ENCODE assay signal across 23 cellular contexts in the genomic region with DNA sequence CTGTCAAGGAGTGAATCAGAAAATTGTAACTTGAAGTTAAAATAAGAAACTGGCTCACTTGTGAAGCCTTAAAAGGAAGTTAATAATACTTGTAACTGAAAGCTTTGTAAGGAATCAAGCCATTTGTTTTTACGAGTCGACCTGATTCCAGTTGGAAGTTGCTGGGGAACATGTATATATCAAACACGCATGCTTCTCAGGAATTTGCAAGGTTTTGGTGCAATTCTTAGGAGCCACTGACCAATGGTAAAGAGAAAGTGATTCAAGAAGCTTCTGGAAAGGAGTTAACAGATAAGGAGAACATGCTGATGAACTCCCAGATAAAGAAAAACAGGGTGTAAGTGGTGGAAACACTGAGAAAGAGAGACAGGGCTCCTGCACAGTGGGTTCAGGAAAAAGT. TPM values are rescaled to one million over a fixed set of nuclear protein-coding genes. Genes with fewer than 3 reads are reported as not detected.
A peak's percentile ranks its signal among the peaks of the same experiment; 100 is the strongest.
DNase-seq lines count a peak whose midpoint lies in the region; FAIRE-seq and TF ChIP-seq lines count a peak whose summit lies in the region.
"Had no signal": no experiment of that assay in that cellular context is flagged by ENCODE, and none has a peak within 500 bp of the region (broad histone marks: within the 10 kb centered on the region; RNA-seq: fewer than 3 reads in every experiment).

No MANE protein-coding gene starts in this region.

- H3K9me3 ChIP-seq in OCI-LY3 (ENCODE audit: insufficient read depth, low read length), result no peaks in the 10 kb centered on the region
- H3K9me3 ChIP-seq in esophagus muscularis mucosa, result no peaks in the 10 kb centered on the region
- no peaks in the 10 kb centered on the region for H3K9me3 ChIP-seq in uterus
- H3K9me3 ChIP-seq: vagina had no signal

- intact Hi-C loops in esophagus muscularis mucosa (cut with DNase I), result no loop called here
- intact Hi-C loops in uterus (cut with DNase I; ENCODE audit: low total_unique reads), result no loop called here

- H3K4me2 ChIP-seq in OCI-LY3 (ENCODE audit: low read length), result peak overlapping the region; percentile 95
- H3K4me2 ChIP-seq: KMS-11 had no signal

- H3K4me1 ChIP-seq in OCI-LY3 (ENCODE audit: low read length), result peaks cover 27% of the 10 kb centered on the region
- H3K4me1 ChIP-seq in esophagus muscularis mucosa, result peaks cover 0 to 27% (median 23%) of the 10 kb centered on the region in 4 donors
- H3K4me1 ChIP-seq in uterus, result peaks cover 0 to 4% of the 10 kb centered on the region in 2 donors

- no peaks in the 10 kb centered on the region for H3K27me3 Mint-ChIP-seq in mesothelial cell of epicardium (ENCODE audit: low read depth)
- H3K27me3 Mint-ChIP-seq: activated T-cell treated with anti-CD3 and anti-CD28 coated beads, Interleukin-2, amount 50 U/mL, for 24 hours; CD4-positive, alpha-beta memory T cell; naive thymus-derived CD4-positive, alpha-beta T cell had no signal

- 38% methylated on average over 3 of the region's 3 CpGs for WGBS in esophagus muscularis mucosa

- peaks cover 8% of the 10 kb centered on the region for H3K4me1 Mint-ChIP-seq in mesothelial cell of epicardium
- H3K4me1 Mint-ChIP-seq: CD4-positive, alpha-beta memory T cell; naive thymus-derived CD4-positive, alpha-beta T cell had no signal

- H3K4me3 Mint-ChIP-seq in mesothelial cell of epicardium, result no peak overlapping the region
- H3K4me3 Mint-ChIP-seq: activated naive CD4-positive, alpha-beta T cell treated with anti-CD3 and anti-CD28 coated beads for 36 hours; activated T-cell treated with anti-CD3 and anti-CD28 coated beads, Interleukin-2, amount 50 U/mL, for 24 hours; CD4-positive, alpha-beta memory T cell; naive thymus-derived CD4-positive, alpha-beta T cell had no signal

- H3K36me3 Mint-ChIP-seq in mesothelial cell of epicardium, result peaks cover 12% of the 10 kb centered on the region
- H3K36me3 Mint-ChIP-seq: CD4-positive, alpha-beta memory T cell; naive thymus-derived CD4-positive, alpha-beta T cell had no signal

- H3K79me2 ChIP-seq in OCI-LY3 (ENCODE audit: low read length), result no peaks in the 10 kb centered on the region

- no peaks in the 10 kb centered on the region for H3K9me3 Mint-ChIP-seq in mesothelial cell of epicardium
- H3K9me3 Mint-ChIP-seq: activated naive CD4-positive, alpha-beta T cell treated with anti-CD3 and anti-CD28 coated beads for 36 hours; activated T-cell treated with anti-CD3 and anti-CD28 coated beads, Interleukin-2, amount 50 U/mL, for 24 hours had no signal

- H2AFZ ChIP-seq in OCI-LY3 (ENCODE audit: low read depth, low read length), result no peak overlapping the region

- H3K4me3 ChIP-seq in OCI-LY3 (ENCODE audit: low read length) (peak overlapping the region; percentile 76; the same call in 1 of the 2 replicates), esophagus muscularis mucosa (no peak overlapping the region), uterus (no peak overlapping the region)
- H3K4me3 ChIP-seq: vagina had no signal

- H3K9ac ChIP-seq in OCI-LY3 (ENCODE audit: low read length), result no peak overlapping the region
- H3K9ac ChIP-seq: KMS-11 had no signal

- TF ChIP-seq EP300 in esophagus muscularis mucosa (IDR thresholded peaks at IDR 0.05), result no peak

- TF ChIP-seq CTCF in OCI-LY3 (IDR thresholded peaks at IDR 0.05; ENCODE audit: low read depth, low read length) (no peak), esophagus muscularis mucosa (IDR thresholded peaks at IDR 0.05) (no peak), mesothelial cell of epicardium (IDR thresholded peaks at IDR 0.05; ENCODE audit: unreplicated experiment) (no peak), uterus (IDR thresholded peaks at IDR 0.05) (no peak)

- FAIRE-seq in urothelium cell line (lab: Jason Lieb, UNC), result no peak
- FAIRE-seq: HTR-8/SVneo had no signal

- H3K36me3 ChIP-seq in OCI-LY3 (replicated peaks; ENCODE audit: low read depth, low read length), result no peaks in the 10 kb centered on the region
- peaks cover 0 to 38% (median 2%) of the 10 kb centered on the region in 4 donors for H3K36me3 ChIP-seq in esophagus muscularis mucosa
- no peaks in the 10 kb centered on the region for H3K36me3 ChIP-seq in uterus
- H3K36me3 ChIP-seq: vagina had no signal

- H3K27ac ChIP-seq in OCI-LY3 (ENCODE audit: low read length) (peak overlapping the region; percentile 85), esophagus muscularis mucosa (replicated peaks in 1 of 4) (peak overlapping the region; percentile 9 to 58 (median 42)), uterus (peak overlapping the region; percentile 48 to 57)
- H3K27ac ChIP-seq: KMS-11, vagina had no signal

- H3K27me3 ChIP-seq in OCI-LY3 (ENCODE audit: low read depth, low read length) (no peaks in the 10 kb centered on the region), esophagus muscularis mucosa (no peaks in the 10 kb centered on the region), uterus (no peaks in the 10 kb centered on the region)
- H3K27me3 ChIP-seq: vagina had no signal

- no peak for TF ChIP-seq POLR2A in esophagus muscularis mucosa (IDR thresholded peaks at IDR 0.05; ENCODE audit: low read depth)
- no peak for TF ChIP-seq POLR2A in uterus (IDR thresholded peaks at IDR 0.05)

- H4K20me1 ChIP-seq in OCI-LY3 (ENCODE audit: insufficient read depth, low read length), result no peaks in the 10 kb centered on the region

- H3K27ac Mint-ChIP-seq in mesothelial cell of epicardium, result peak overlapping the region; percentile 11
- H3K27ac Mint-ChIP-seq: activated naive CD4-positive, alpha-beta T cell treated with anti-CD3 and anti-CD28 coated beads for 36 hours; activated T-cell treated with anti-CD3 and anti-CD28 coated beads, Interleukin-2, amount 50 U/mL, for 24 hours; naive thymus-derived CD4-positive, alpha-beta T cell had no signal

- DNase-seq in esophagus muscularis mucosa (ENCODE audit: extremely low spot score) (no peak), mesothelial cell of epicardium (ENCODE audit: low spot score in 2 of 2, unreplicated experiment in 2 of 2) (no peak), uterus (no peak), DMS79 (lab: John Stamatoyannopoulos, UW) (no peak), urothelium cell line (ENCODE audit: low spot score) (no peak)
- no peak for DNase-seq in activated CD4-positive, alpha-beta T cell treated with anti-CD3 and anti-CD28 coated beads, Interleukin-2, amount 50 U/mL, for 4 hours
- DNase-seq: activated CD8-positive, alpha-beta memory T cell treated with anti-CD3 and anti-CD28 coated beads for 24 hours; activated naive CD4-positive, alpha-beta T cell treated with anti-CD3 and anti-CD28 coated beads for 36 hours; activated T-cell treated with anti-CD3 and anti-CD28 coated beads, Interleukin-2, amount 50 U/mL, for 24 hours; CD4-positive, alpha-beta memory T cell; DMS153; erythroblast; kidney glomerular epithelial cell; naive thymus-derived CD4-positive, alpha-beta T cell; NCI-H1048; NCI-H1930; NCI-H748 treated with DMSO at 0.1 percent for 48 hours; OCI-M1; T1000 had no signal

RNA-seq across cellular contexts. Expression of gene ETV1, which starts 56.4 kb away (rescaled TPM):
- total RNA-seq in esophagus muscularis mucosa (10 to 100 TPM in 3 of 4 donors, 1 to 10 TPM in 1; 7.1 to 16.5 (median 14.1) TPM), mesothelial cell of epicardium (23.0 to 26.6 TPM (median 25.2 TPM) in 3 replicates), uterus (10 to 100 TPM in 1 of 4 donors, 1 to 10 TPM in 3; 1.5 to 35.3 (median 5.2) TPM)
- total RNA-seq: activated naive CD4-positive, alpha-beta T cell treated with anti-CD3 and anti-CD28 coated beads for 36 hours had no signal
